ENCODE assay signal across 7 cellular contexts in the genomic region with DNA sequence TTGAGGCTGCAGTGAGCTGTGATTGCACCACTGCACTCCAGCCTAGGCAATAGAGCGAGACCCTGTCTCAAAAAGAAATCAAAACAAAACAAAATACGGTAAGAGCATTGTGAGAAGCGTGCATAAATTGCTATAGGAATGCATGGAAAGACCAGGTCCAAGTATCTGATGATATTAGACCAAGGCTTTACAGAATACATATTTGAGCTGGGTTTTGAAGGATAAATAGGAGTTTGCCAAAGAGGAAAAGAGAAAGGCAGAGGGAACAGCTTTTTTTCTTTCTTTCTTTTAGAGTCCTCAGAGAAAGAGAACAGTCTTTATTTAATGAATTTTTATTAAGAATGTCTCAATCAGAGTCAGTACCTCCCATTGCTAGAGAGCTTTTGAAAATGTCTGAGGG.
"Had no signal": no experiment of that assay in that cellular context is flagged by ENCODE, and none has a peak within 500 bp of the region (broad histone marks: within the 10 kb centered on the region; RNA-seq: fewer than 3 reads in every experiment).

No MANE protein-coding gene starts in this region.

- H3K4me2 ChIP-seq: GM23338 had no signal

- H3K4me3 ChIP-seq: GM23338 had no signal

- ATAC-seq: GM23338, HepG2 had no signal

- DNase-seq: H9, HCEC 1CT, HFFc6 had no signal

- H3K27ac Mint-ChIP-seq: GM23338, HFFc6, IgD-negative memory B cell had no signal

- H2AFZ ChIP-seq: GM23338 had no signal

- H3K27ac ChIP-seq: HL-60 had no signal

- H3K9me3 Mint-ChIP-seq: GM23338, HFFc6, IgD-negative memory B cell had no signal

- H3K36me3 Mint-ChIP-seq: IgD-negative memory B cell had no signal

- H3K4me1 Mint-ChIP-seq: GM23338, H9 had no signal

- H3K4me3 Mint-ChIP-seq: GM23338, H9, HFFc6, IgD-negative memory B cell had no signal
